8 cellular contexts compared by ENCODE assay signal in the genomic region with DNA sequence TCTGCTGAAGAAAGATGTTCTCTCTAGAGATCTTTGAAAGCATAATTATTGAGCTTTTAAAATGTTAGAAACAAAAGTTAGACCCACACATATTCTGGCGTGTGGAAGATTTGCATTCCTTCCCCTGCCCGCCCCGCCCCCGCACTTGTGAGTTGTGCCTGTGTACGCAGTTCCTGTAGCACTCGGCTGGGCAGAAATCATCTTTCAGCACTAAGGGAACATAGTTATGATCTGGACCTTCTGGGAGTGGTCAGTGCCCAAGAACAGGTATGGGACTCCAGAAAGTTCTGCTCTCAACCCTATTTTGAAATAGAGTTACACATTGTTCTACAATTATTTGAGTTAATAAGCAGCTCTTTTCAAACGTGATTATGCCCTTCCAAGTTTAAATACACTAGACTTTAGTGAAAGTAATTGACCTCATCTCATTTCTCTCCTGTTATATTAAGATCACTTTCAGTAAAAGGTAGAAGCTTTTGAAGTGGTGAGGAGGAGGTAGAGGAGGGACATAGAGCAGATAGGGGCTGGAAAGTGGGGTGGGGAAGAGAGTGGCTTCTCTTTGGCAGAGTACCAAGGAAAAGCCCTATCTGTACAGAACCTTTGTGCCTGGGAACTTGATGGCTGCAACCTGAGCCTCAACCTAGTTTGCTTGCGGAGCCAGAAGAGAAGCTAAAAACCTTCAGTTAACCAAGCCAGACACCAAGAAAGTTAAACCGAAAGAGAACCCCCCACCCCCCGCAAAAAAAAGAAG. TPM values are rescaled to one million over a fixed set of nuclear protein-coding genes. Genes with fewer than 3 reads are reported as not detected.
DNase-seq lines count a peak whose midpoint lies in the region; ATAC-seq, FAIRE-seq and TF ChIP-seq lines count a peak whose summit lies in the region.

No MANE protein-coding gene starts in this region.

- H3K27me3 Mint-ChIP-seq in activated CD8-positive, alpha-beta T cell treated with anti-CD3 and anti-CD28 coated beads, Interleukin-2, amount 10 ng/mL, durations not matched to agents 7 days and 5 days (ENCODE audit: low read depth) = no peaks in the 10 kb centered on the region

- H3K9me3 ChIP-seq in HCT116 (ENCODE audit: control insufficient read depth in 1 of 2, insufficient read depth in 1 of 2, low read depth in 1 of 2, low read length in 2 of 2) = no peaks in the 10 kb centered on the region
- H3K9me3 ChIP-seq in keratinocyte (ENCODE audit: control insufficient read depth, low read depth, low read length) = no peaks in the 10 kb centered on the region

- TF ChIP-seq CTCF in HCT116 (IDR thresholded peaks at IDR 0.05 in 2 of 3, conservative IDR thresholded peaks at IDR 0.05 in 1 of 3; ENCODE audit: borderline replicate concordance in 1 of 3, insufficient read depth in 1 of 3, low read depth in 2 of 3, low read length in 2 of 3) (no peak), keratinocyte (optimal IDR thresholded peaks at IDR 0.05 in 1 of 3, IDR thresholded peaks at IDR 0.05 in 1 of 3, conservative IDR thresholded peaks at IDR 0.05 in 1 of 3; ENCODE audit: extremely low read depth in 1 of 3, insufficient read depth in 2 of 3, low read length in 3 of 3) (no peak)

- dilution Hi-C loops in keratinocyte (cut with MboI; ENCODE audit: extremely low pct_ligation_motif_present, low sequenced_read_pairs) = no loop called here

- H3K9me3 Mint-ChIP-seq in activated CD8-positive, alpha-beta T cell treated with anti-CD3 and anti-CD28 coated beads, Interleukin-2, amount 10 ng/mL, durations not matched to agents 7 days and 5 days (ENCODE audit: insufficient read depth) = no peaks in the 10 kb centered on the region

- H3K36me3 ChIP-seq in HCT116 (ENCODE audit: control insufficient read depth in 1 of 2, insufficient read depth in 2 of 2, low read length in 2 of 2) (no peaks in the 10 kb centered on the region), keratinocyte (ENCODE audit: control insufficient read depth in 2 of 2, extremely low read depth in 1 of 2, insufficient read depth in 2 of 2, low read length in 2 of 2) (no peaks in the 10 kb centered on the region), H7 (replicated peaks; ENCODE audit: control insufficient read depth, insufficient read depth, low read length) (no peaks in the 10 kb centered on the region)

- H3K4me2 ChIP-seq in HCT116 (ENCODE audit: low read length) (peak overlapping the region; percentile 56), keratinocyte (ENCODE audit: control insufficient read depth, extremely low read depth, insufficient read depth, low read depth, low read length) (peak overlapping the region; percentile 94)

- no peaks in the 10 kb centered on the region for H3K9me1 ChIP-seq in keratinocyte (ENCODE audit: control insufficient read depth, extremely low read depth, insufficient read depth, low read length)

- H2AFZ ChIP-seq in HCT116 (ENCODE audit: low read depth, low read length, poor library complexity, severe bottlenecking) = no peak overlapping the region
- no peak overlapping the region for H2AFZ ChIP-seq in keratinocyte (ENCODE audit: control insufficient read depth, low read length)

- intact Hi-C loops in HCT116 (cut with micrococcal nuclease) = no loop called here

- no peak for FAIRE-seq in keratinocyte (lab: Jason Lieb, UNC)

- no peak for TF ChIP-seq POLR2A in HCT116 (IDR thresholded peaks at IDR 0.05; ENCODE audit: borderline replicate concordance, extremely low read depth, insufficient read depth, insufficient read length)

- RAD21 ChIA-PET in HCT116 (lab: Charles Lee; ENCODE audit: low non-redundant PET in 1 of 2, low total read pairs in 2 of 2, uncharacterized antibody in 2 of 2, unreplicated experiment in 2 of 2) = no interaction called here

- 0 out of 4 replicates have a peak overlapping the region, but pooled peaks of 1 of the 2 experiments have one; percentile 18 for H3K4me3 ChIP-seq in HCT116 (replicated peaks in 1 of 2; ENCODE audit: low read depth in 1 of 2, low read length in 2 of 2)
- H3K4me3 ChIP-seq in keratinocyte (ENCODE audit: control insufficient read depth in 2 of 3, extremely low read depth in 1 of 3, insufficient read depth in 2 of 3, low read depth in 1 of 3, low read length in 3 of 3) = peak overlapping the region in 2 of 3 experiments; percentile 54 to 55
- no peak overlapping the region for H3K4me3 ChIP-seq in H7 (ENCODE audit: insufficient read depth, low read depth, low read length)

- CTCF ChIA-PET in HCT116 (lab: Charles Lee) = no interaction called here
- CTCF ChIA-PET in activated CD8-positive, alpha-beta T cell treated with anti-CD3 and anti-CD28 coated beads, Interleukin-2, amount 10 ng/mL, durations not matched to agents 7 days and 5 days (lab: Charles Lee) = interaction anchor here (0.8 to 2.1 kb wide), 3 partner anchors 71 to 182 kb away, joined by 3 to 11 read pairs (median 3); a partner anchor contains a TSS

- POLR2A ChIA-PET in HCT116 (lab: Charles Lee) = no interaction called here
- POLR2A ChIA-PET in activated CD8-positive, alpha-beta T cell treated with anti-CD3 and anti-CD28 coated beads, Interleukin-2, amount 10 ng/mL, durations not matched to agents 7 days and 5 days (lab: Charles Lee) = interaction anchor here (0.9 kb wide), 1 partner anchor 182 kb away, joined by 3 read pairs; a partner anchor contains a TSS

- H3K9ac ChIP-seq in HCT116 (ENCODE audit: low read length) (peak overlapping the region; percentile 17; the same call in 1 of the 2 replicates), keratinocyte (ENCODE audit: control insufficient read depth, extremely low read depth, insufficient read depth, low read length) (peak overlapping the region; percentile 48)

- H3K79me2 ChIP-seq in HCT116 (ENCODE audit: insufficient read depth, low read length) = no peaks in the 10 kb centered on the region
- peaks cover 3% of the 10 kb centered on the region for H3K79me2 ChIP-seq in keratinocyte (ENCODE audit: control insufficient read depth, insufficient read depth, low read length)

- H3K27me3 ChIP-seq in HCT116 (ENCODE audit: insufficient read depth, low read length) (no peaks in the 10 kb centered on the region), keratinocyte (ENCODE audit: control insufficient read depth, extremely low read depth, insufficient read depth, low read length) (no peaks in the 10 kb centered on the region), H7 (ENCODE audit: control insufficient read depth, insufficient read depth, low read length) (peaks cover 6% of the 10 kb centered on the region)

- no peaks in the 10 kb centered on the region for H4K20me1 ChIP-seq in HCT116 (ENCODE audit: insufficient read depth)
- no peaks in the 10 kb centered on the region for H4K20me1 ChIP-seq in keratinocyte (ENCODE audit: control insufficient read depth, extremely low read depth, insufficient read depth, low read length)

- peaks cover 47 to 57% of the 10 kb centered on the region in 2 experiments for H3K4me1 ChIP-seq in HCT116 (ENCODE audit: control insufficient read depth in 1 of 2, insufficient read depth in 2 of 2, low read length in 2 of 2)
- peaks cover 23% of the 10 kb centered on the region for H3K4me1 ChIP-seq in keratinocyte (ENCODE audit: control insufficient read depth, extremely low read depth, insufficient read depth, low read length)

- no TSS peak for BruUV-seq in HCT116 (replicated peaks; lab: Mats Ljungman, UMichigan)

- H3K4me3 Mint-ChIP-seq in activated CD8-positive, alpha-beta T cell treated with anti-CD3 and anti-CD28 coated beads, Interleukin-2, amount 10 ng/mL, durations not matched to agents 7 days and 5 days = no peak overlapping the region

- no peaks in the 10 kb centered on the region for H3K9me2 ChIP-seq in HCT116 (ENCODE audit: insufficient read depth)

- H3K27ac Mint-ChIP-seq in activated CD8-positive, alpha-beta T cell treated with anti-CD3 and anti-CD28 coated beads, Interleukin-2, amount 10 ng/mL, durations not matched to agents 7 days and 5 days = no peak overlapping the region

- H3K4me1 Mint-ChIP-seq in activated CD8-positive, alpha-beta T cell treated with anti-CD3 and anti-CD28 coated beads, Interleukin-2, amount 10 ng/mL, durations not matched to agents 7 days and 5 days (ENCODE audit: low read depth) = peaks cover 27% of the 10 kb centered on the region

- H3K36me3 Mint-ChIP-seq in activated CD8-positive, alpha-beta T cell treated with anti-CD3 and anti-CD28 coated beads, Interleukin-2, amount 10 ng/mL, durations not matched to agents 7 days and 5 days (ENCODE audit: low read depth) = peaks cover 5% of the 10 kb centered on the region

- DNase-seq in DMS53 treated with DMSO at 0.1 percent for 48 hours (lab: John Stamatoyannopoulos, UW; ENCODE audit: unreplicated experiment) = peak; percentile 36
- DNase-seq in HCT116 (ENCODE audit: low read depth, low spot score) = no peak
- DNase-seq in activated CD8-positive, alpha-beta T cell treated with anti-CD3 and anti-CD28 coated beads, Interleukin-2, amount 10 ng/mL, durations not matched to agents 7 days and 5 days = no peak
- no peak for DNase-seq in keratinocyte (ENCODE audit: low read depth, low spot score)
- DNase-seq in stimulated activated CD8-positive, alpha-beta memory T cell treated with anti-CD3 and anti-CD28 coated beads, Interleukin-7, amount 100 ng/mL, for 4 hours (ENCODE audit: low read depth in 2 of 2) = peak; percentile 11 to 24
- DNase-seq in NCI-H1048 (lab: John Stamatoyannopoulos, UW) = no peak
- DNase-seq in H7 = no peak

- no peak for TF ChIP-seq RAD21 in HCT116 (IDR thresholded peaks at IDR 0.05; ENCODE audit: low read depth)

- H3K27ac ChIP-seq in HCT116 (ENCODE audit: low read depth, low read length) (no peak overlapping the region), keratinocyte (ENCODE audit: control insufficient read depth, insufficient read depth, low read length) (peak overlapping the region; percentile 46)

- no peak for ATAC-seq in HCT116
- ATAC-seq in activated CD8-positive, alpha-beta T cell treated with anti-CD3 and anti-CD28 coated beads, Interleukin-2, amount 10 ng/mL, durations not matched to agents 7 days and 5 days = peak; percentile 52
- no peak for ATAC-seq in GM18520 (IDR thresholded peaks at IDR 0.05; ENCODE audit: unreplicated experiment)

RNA-seq across cellular contexts. Expression of a gene that starts 5.7 kb away (rescaled TPM):
- 29.7 TPM for total RNA-seq in HCT116 (2021; ENCODE audit: unreplicated experiment)
- polyA plus RNA-seq in HCT116 (2012) = 16.8 and 22.1 TPM in 2 replicates
- total RNA-seq in activated CD8-positive, alpha-beta T cell treated with anti-CD3 and anti-CD28 coated beads, Interleukin-2, amount 10 ng/mL, durations not matched to agents 7 days and 5 days = 10 to 100 TPM; 25.7 to 29.2 TPM
- polyA plus RNA-seq in keratinocyte = 34.8 to 59.3 TPM (median 49.6 TPM) in 3 replicates
- 12.2 TPM for polyA plus RNA-seq in keratinocyte (2011; ENCODE audit: low read depth)
- 42.6 and 53.8 TPM in 2 replicates for polyA plus RNA-seq in keratinocyte (2011; cell fraction: cytosol; rRNA removed)
- polyA plus RNA-seq in keratinocyte (2011; cell fraction: nucleus; rRNA removed) = 28.3 and 30.6 TPM in 2 replicates
- 24.3 and 62.5 TPM in 2 replicates for polyA plus RNA-seq in keratinocyte (2012; ENCODE audit: low replicate concordance)
- 20.2 to 27.9 TPM (median 23.3 TPM) in 3 replicates for polyA minus RNA-seq in keratinocyte
- polyA minus RNA-seq in keratinocyte (2011; cell fraction: cytosol; rRNA and poly(A)+ RNA removed) = 21.7 TPM
- polyA minus RNA-seq in keratinocyte (2011; cell fraction: nucleus; rRNA and poly(A)+ RNA removed) = 5.5 and 8.2 TPM in 2 replicates
- 18.1 and 23.9 TPM in 2 replicates for total RNA-seq in H7 (2014; rRNA removed; shearing (Covaris generic))

RNA-seq across cellular contexts. Expression of a gene that starts 34.9 kb away (rescaled TPM):
- total RNA-seq in HCT116 (2021; ENCODE audit: unreplicated experiment) = 78.5 TPM
- polyA plus RNA-seq in HCT116 (2012) = 39.5 and 52.2 TPM in 2 replicates
- total RNA-seq in activated CD8-positive, alpha-beta T cell treated with anti-CD3 and anti-CD28 coated beads, Interleukin-2, amount 10 ng/mL, durations not matched to agents 7 days and 5 days = 10 to 100 TPM; 52.0 to 52.7 TPM
- polyA plus RNA-seq in keratinocyte = 24.6 to 32.2 TPM (median 26.6 TPM) in 3 replicates
- polyA plus RNA-seq in keratinocyte (2011; ENCODE audit: low read depth) = 11.1 TPM
- 18.9 and 21.6 TPM in 2 replicates for polyA plus RNA-seq in keratinocyte (2011; cell fraction: cytosol; rRNA removed)
- 27.1 and 29.8 TPM in 2 replicates for polyA plus RNA-seq in keratinocyte (2011; cell fraction: nucleus; rRNA removed)
- polyA plus RNA-seq in keratinocyte (2012; ENCODE audit: low replicate concordance) = 36.7 and 42.2 TPM in 2 replicates
- 12.6 to 45.9 TPM (median 34.2 TPM) in 3 replicates for polyA minus RNA-seq in keratinocyte
- 13.8 TPM for polyA minus RNA-seq in keratinocyte (2011; cell fraction: cytosol; rRNA and poly(A)+ RNA removed)
- 32.8 and 46.3 TPM in 2 replicates for polyA minus RNA-seq in keratinocyte (2011; cell fraction: nucleus; rRNA and poly(A)+ RNA removed)
- total RNA-seq in H7 (2014; rRNA removed; shearing (Covaris generic)) = 120 and 129 TPM in 2 replicates

Comparison
In these comparisons a context has a peak if more than half of its experiments do, and no peak if none do; other contexts are left out.
1. DNase-seq: peak in DMS53 treated with DMSO at 0.1 percent for 48 hours (single experiment) and stimulated activated CD8-positive, alpha-beta memory T cell treated with anti-CD3 and anti-CD28 coated beads, Interleukin-7, amount 100 ng/mL, for 4 hours (2 of 2); none in HCT116 (single experiment), activated CD8-positive, alpha-beta T cell treated with anti-CD3 and anti-CD28 coated beads, Interleukin-2, amount 10 ng/mL, durations not matched to agents 7 days and 5 days (single experiment), keratinocyte (single experiment), NCI-H1048 (single experiment) and H7 (single experiment).